9 cellular contexts compared by ENCODE assay signal in the genomic region with DNA sequence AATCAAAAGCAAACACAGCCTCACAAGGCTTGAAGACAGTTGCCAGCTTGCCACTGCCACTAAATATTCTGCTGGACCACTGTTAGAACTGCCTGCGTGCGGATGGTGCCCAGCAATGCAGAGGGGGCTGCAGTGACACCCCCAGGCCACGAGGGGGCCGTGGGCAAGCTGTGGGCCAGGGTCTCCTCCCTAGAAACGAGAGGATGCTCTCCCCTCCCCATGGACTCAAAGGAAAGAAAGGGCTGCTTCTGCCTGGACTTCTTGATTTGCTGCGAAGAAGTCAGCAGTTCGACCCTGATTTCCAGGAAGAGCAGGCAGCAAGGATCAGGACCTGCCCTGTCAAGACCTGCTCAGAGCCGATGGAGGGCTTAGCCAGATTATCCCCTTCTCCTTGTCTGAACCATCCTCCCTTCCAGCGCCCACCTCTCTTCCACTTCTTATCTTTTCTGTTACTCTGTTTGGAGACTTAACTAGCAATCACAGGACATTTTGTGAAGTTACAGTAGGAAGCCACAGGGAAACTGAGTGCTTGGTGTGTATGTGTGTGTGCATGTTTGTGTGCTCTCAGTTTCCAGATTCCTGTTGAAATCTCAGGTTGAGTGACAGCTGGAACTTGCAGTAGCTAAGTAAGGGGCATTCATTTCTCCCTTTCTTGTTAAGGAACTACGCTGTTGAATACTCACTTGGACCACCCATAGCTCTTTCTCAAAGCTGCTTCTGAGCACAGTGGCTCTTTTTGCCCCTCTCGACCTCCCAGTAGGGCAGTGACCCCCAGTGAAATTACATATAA.
DNase-seq lines count a peak whose midpoint lies in the region; ATAC-seq and TF ChIP-seq lines count a peak whose summit lies in the region.
"Had no signal": no experiment of that assay in that cellular context is flagged by ENCODE, and none has a peak within 500 bp of the region (broad histone marks: within the 10 kb centered on the region; RNA-seq: fewer than 3 reads in every experiment).

No MANE protein-coding gene starts in this region.

- no peaks in the 10 kb centered on the region for H3K36me3 ChIP-seq in parathyroid adenoma (ENCODE audit: control insufficient read depth, insufficient read depth, low read length)
- H3K36me3 ChIP-seq: BLaER1 treated with 17β-estradiol and CSF1 and Interleukin-3, amounts not matched to agents 10 nM and 100 nM had no signal

- no peaks in the 10 kb centered on the region for H3K79me2 ChIP-seq in parathyroid adenoma

- peak overlapping the region; percentile 34 for H3K4me3 ChIP-seq in parathyroid adenoma (ENCODE audit: low read depth, low read length)

- no peaks in the 10 kb centered on the region for H3K4me1 ChIP-seq in parathyroid adenoma

- no peak overlapping the region for H2AFZ ChIP-seq in parathyroid adenoma

- H3K9me3 ChIP-seq in parathyroid adenoma (ENCODE audit: control insufficient read depth, low read length): no peaks in the 10 kb centered on the region
- H3K9me3 ChIP-seq: BLaER1 treated with 17β-estradiol and CSF1 and Interleukin-3, amounts not matched to agents 10 nM and 100 nM had no signal

- no peaks in the 10 kb centered on the region for H3K27me3 ChIP-seq in parathyroid adenoma (ENCODE audit: control insufficient read depth, insufficient read depth, low read length)

- H3K27ac ChIP-seq in parathyroid adenoma: no peak overlapping the region
- H3K27ac ChIP-seq: BLaER1 treated with 17β-estradiol and CSF1 and Interleukin-3, amounts not matched to agents 10 nM and 100 nM had no signal

- ATAC-seq in HG03342 (IDR thresholded peaks at IDR 0.05; ENCODE audit: unreplicated experiment) (no peak), HG02973 (IDR thresholded peaks at IDR 0.05; ENCODE audit: unreplicated experiment) (no peak)

- peak; percentile 49 for TF ChIP-seq CTCF in parathyroid adenoma (IDR thresholded peaks at IDR 0.05)

- peak; percentile 24 to 74 (median 41) for DNase-seq in NCI-H1417 (lab: John Stamatoyannopoulos, UW)
- no peak for DNase-seq in NCI-H1417 treated with DMSO at 0.1 percent for 48 hours (lab: John Stamatoyannopoulos, UW)
- DNase-seq in NCI-H82 treated with DMSO at 0.1 percent for 48 hours (lab: John Stamatoyannopoulos, UW; ENCODE audit: unreplicated experiment): peak; percentile 77
- DNase-seq in activated naive CD4-positive, alpha-beta T cell (lab: John Stamatoyannopoulos, UW): peak in 3 of 4 experiments; percentile 25 to 48 (median 36)
- DNase-seq in germinal center (ENCODE audit: low spot score): peak; percentile 40

- H3K4me2 ChIP-seq in parathyroid adenoma (ENCODE audit: low read length): peak overlapping the region; percentile 82

- no peak overlapping the region for H3K9ac ChIP-seq in parathyroid adenoma
